15 cellular contexts compared by ENCODE assay signal in genomic region chr16:11962457-11962856, GRCh38. TPM values are rescaled to one million over a fixed set of nuclear protein-coding genes. Genes with fewer than 3 reads are reported as not detected.
"Had no signal": no experiment of that assay in that cellular context is flagged by ENCODE, and none has a peak within 500 bp of the region (broad histone marks: within the 10 kb centered on the region; RNA-seq: fewer than 3 reads in every experiment).

No MANE protein-coding gene starts in this region.

RNA-seq across cellular contexts. Expression of gene TNFRSF17, which starts 2.6 kb away (rescaled TPM):
- total RNA-seq: activated CD4-positive, alpha-beta memory T cell treated with anti-CD3 and anti-CD28 coated beads for 36 hours; activated naive CD4-positive, alpha-beta T cell treated with anti-CD3 and anti-CD28 coated beads for 36 hours; activated naive CD4-positive, alpha-beta T cell treated with anti-CD3 and anti-CD28 coated beads, Interleukin-2, amount 50 U/mL, for 72 hours; activated T-cell treated with anti-CD3 and anti-CD28 coated beads, Interleukin-2, amount 50 U/mL, for 4 hours; activated T-helper 1 cell treated with anti-CD3 and anti-CD28 coated beads, Interleukin-12 subunit alpha, Interleukin-12 subunit beta, Interleukin-2, Interleukin-4 antibody, amounts not matched to agents 30 ng/mL and 10 ng/mL and 1 ng/mL, durations not matched to agents 14 hours and 24 hours and 36 hours; adrenal gland; astrocyte; body of pancreas; cardiac septum; PC-3; Peyer's patch; Right ventricle myocardium inferior; SK-MEL-5; T-helper 1 cell treated with Interleukin-12 subunit alpha and Interleukin-12 subunit beta and Interleukin-4 antibody, amounts not matched to agents 30 ng/mL and 1 ng/mL, for 36 hours; WTC11 had no signal
